ENCODE assay signal across 1 cellular context in the genomic region with DNA sequence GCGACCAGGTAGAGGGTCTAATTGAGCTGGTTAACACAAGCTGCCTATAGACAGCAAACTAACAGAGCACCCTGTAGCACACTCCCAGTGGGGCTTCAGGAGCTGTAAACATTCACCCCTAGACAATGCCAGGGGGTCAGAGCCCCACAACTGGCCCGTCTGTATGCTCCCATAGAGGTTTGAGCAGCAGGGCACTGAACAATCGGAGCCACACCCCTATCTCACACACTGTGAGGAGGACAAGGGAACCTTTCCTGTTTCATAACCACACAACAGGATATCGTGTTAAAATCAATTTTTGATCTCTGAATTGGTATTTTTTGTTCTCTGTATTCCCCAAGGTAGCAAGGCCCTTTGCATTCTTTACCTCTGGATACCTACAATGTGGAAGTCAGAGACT.
TF ChIP-seq lines count a peak whose summit lies in the region.

No MANE protein-coding gene starts in this region.

TF ChIP-seq in liver, 16 proteins besides CTCF, POLR2A, EP300 and RAD21 (continued from another document):
- TF ChIP-seq, protein P1, sequence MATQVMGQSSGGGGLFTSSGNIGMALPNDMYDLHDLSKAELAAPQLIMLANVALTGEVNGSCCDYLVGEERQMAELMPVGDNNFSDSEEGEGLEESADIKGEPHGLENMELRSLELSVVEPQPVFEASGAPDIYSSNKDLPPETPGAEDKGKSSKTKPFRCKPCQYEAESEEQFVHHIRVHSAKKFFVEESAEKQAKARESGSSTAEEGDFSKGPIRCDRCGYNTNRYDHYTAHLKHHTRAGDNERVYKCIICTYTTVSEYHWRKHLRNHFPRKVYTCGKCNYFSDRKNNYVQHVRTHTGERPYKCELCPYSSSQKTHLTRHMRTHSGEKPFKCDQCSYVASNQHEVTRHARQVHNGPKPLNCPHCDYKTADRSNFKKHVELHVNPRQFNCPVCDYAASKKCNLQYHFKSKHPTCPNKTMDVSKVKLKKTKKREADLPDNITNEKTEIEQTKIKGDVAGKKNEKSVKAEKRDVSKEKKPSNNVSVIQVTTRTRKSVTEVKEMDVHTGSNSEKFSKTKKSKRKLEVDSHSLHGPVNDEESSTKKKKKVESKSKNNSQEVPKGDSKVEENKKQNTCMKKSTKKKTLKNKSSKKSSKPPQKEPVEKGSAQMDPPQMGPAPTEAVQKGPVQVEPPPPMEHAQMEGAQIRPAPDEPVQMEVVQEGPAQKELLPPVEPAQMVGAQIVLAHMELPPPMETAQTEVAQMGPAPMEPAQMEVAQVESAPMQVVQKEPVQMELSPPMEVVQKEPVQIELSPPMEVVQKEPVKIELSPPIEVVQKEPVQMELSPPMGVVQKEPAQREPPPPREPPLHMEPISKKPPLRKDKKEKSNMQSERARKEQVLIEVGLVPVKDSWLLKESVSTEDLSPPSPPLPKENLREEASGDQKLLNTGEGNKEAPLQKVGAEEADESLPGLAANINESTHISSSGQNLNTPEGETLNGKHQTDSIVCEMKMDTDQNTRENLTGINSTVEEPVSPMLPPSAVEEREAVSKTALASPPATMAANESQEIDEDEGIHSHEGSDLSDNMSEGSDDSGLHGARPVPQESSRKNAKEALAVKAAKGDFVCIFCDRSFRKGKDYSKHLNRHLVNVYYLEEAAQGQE (IDR thresholded peaks at IDR 0.05) = no peak
- TF ChIP-seq, protein P2, sequence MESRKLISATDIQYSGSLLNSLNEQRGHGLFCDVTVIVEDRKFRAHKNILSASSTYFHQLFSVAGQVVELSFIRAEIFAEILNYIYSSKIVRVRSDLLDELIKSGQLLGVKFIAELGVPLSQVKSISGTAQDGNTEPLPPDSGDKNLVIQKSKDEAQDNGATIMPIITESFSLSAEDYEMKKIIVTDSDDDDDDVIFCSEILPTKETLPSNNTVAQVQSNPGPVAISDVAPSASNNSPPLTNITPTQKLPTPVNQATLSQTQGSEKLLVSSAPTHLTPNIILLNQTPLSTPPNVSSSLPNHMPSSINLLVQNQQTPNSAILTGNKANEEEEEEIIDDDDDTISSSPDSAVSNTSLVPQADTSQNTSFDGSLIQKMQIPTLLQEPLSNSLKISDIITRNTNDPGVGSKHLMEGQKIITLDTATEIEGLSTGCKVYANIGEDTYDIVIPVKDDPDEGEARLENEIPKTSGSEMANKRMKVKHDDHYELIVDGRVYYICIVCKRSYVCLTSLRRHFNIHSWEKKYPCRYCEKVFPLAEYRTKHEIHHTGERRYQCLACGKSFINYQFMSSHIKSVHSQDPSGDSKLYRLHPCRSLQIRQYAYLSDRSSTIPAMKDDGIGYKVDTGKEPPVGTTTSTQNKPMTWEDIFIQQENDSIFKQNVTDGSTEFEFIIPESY (IDR thresholded peaks at IDR 0.05) = no peak
- TF ChIP-seq SP1 (IDR thresholded peaks at IDR 0.05) (no peak), HNF4G (IDR thresholded peaks at IDR 0.05) (no peak), TAF1 (conservative IDR thresholded peaks at IDR 0.05) (no peak), NR2F2 (IDR thresholded peaks at IDR 0.05) (no peak), JUND (IDR thresholded peaks at IDR 0.05) (no peak), FOXA1 (IDR thresholded peaks at IDR 0.05) (no peak), EGR1 (IDR thresholded peaks at IDR 0.05; ENCODE audit: low read depth in 2 of 2) (no peak), RXRA (IDR thresholded peaks at IDR 0.05) (no peak)
- TF ChIP-seq, protein P3, sequence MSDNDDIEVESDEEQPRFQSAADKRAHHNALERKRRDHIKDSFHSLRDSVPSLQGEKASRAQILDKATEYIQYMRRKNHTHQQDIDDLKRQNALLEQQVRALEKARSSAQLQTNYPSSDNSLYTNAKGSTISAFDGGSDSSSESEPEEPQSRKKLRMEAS (IDR thresholded peaks at IDR 0.05) = no peak
